28 cellular contexts compared by ENCODE assay signal in the genomic region with DNA sequence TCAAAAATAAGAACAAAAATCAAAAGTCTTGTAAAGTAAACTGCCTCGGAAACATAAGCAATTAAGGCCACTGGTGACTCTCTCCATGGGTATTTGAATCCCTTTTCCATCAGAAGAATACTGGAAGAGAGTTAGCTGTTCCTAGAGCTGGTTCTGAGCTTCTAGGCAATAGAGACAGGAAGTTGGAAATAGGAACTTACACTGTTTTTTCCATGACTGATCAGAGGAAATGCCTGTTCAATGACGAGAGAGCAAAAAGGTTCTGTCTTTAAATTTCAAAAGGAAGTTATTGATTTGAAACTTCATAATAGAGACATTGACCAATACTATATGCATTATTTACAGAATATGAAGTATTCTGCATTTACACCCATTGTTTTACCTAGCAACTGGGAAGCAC.
"Had no signal": no experiment of that assay in that cellular context is flagged by ENCODE, and none has a peak within 500 bp of the region (broad histone marks: within the 10 kb centered on the region; RNA-seq: fewer than 3 reads in every experiment).

No MANE protein-coding gene starts in this region.

- DNase-seq: activated CD4-positive, alpha-beta memory T cell treated with anti-CD3 and anti-CD28 coated beads for 36 hours; activated CD4-positive, alpha-beta T cell treated with anti-CD3 and anti-CD28 coated beads for 36 hours; activated CD4-positive, alpha-beta T cell treated with anti-CD3 and anti-CD28 coated beads, Interleukin-2, amount 10 ng/mL, durations not matched to agents 24 days and 14 days; activated CD4-positive, CD25-positive, alpha-beta regulatory T cell; activated CD4-positive, CD25-positive, alpha-beta regulatory T cell treated with anti-CD3 and anti-CD28 coated beads, Interleukin-2, amount 50 U/mL, for 72 hours; activated CD8-positive, alpha-beta memory T cell treated with anti-CD3 and anti-CD28 coated beads, Interleukin-2, amount 10 ng/mL, durations not matched to agents 7 days and 5 days; activated CD8-positive, alpha-beta memory T cell treated with anti-CD3 and anti-CD28 coated beads, Interleukin-2, amount 50 U/mL, for 4 hours; activated CD8-positive, alpha-beta T cell treated with anti-CD3 and anti-CD28 coated beads, Interleukin-2, amount 10 ng/mL, durations not matched to agents 7 days and 5 days; activated effector memory CD4-positive, alpha-beta T cell treated with anti-CD3 and anti-CD28 coated beads, Interleukin-2, amount 50 U/mL, for 16 hours; activated naive CD4-positive, alpha-beta T cell treated with anti-CD3 and anti-CD28 coated beads for 36 hours; activated naive CD8-positive, alpha-beta T cell treated with anti-CD3 and anti-CD28 coated beads for 36 hours; activated naive CD8-positive, alpha-beta T cell treated with anti-CD3 and anti-CD28 coated beads, Interleukin-2, amount 50 U/mL, for 24 hours; activated T-cell treated with anti-CD3 and anti-CD28 coated beads, Interleukin-2, amount 50 U/mL, for 1 hour; activated T-cell treated with anti-CD3 and anti-CD28 coated beads, Interleukin-2, amount 50 U/mL, for 48 hours; adrenal gland; amygdala; aorta; body of pancreas; caudate nucleus; dorsolateral prefrontal cortex; effector memory CD8-positive, alpha-beta T cell; foreskin melanocyte; head of caudate nucleus; T-helper 1 cell; T-helper 17 cell; T1000 had no signal

- ATAC-seq: activated CD4-positive, alpha-beta T cell treated with anti-CD3 and anti-CD28 coated beads for 36 hours; activated CD8-positive, alpha-beta memory T cell treated with anti-CD3 and anti-CD28 coated beads, Interleukin-2, amount 10 ng/mL, durations not matched to agents 7 days and 5 days; activated CD8-positive, alpha-beta T cell treated with anti-CD3 and anti-CD28 coated beads, Interleukin-2, amount 10 ng/mL, durations not matched to agents 7 days and 5 days; activated naive CD8-positive, alpha-beta T cell treated with anti-CD3 and anti-CD28 coated beads, Interleukin-2, amount 50 U/mL, for 24 hours; body of pancreas; effector memory CD8-positive, alpha-beta T cell; gastroesophageal sphincter; T-helper 17 cell had no signal

- H3K36me3 ChIP-seq: adrenal gland, esophagus muscularis mucosa, gastroesophageal sphincter had no signal

- H3K4me1 ChIP-seq: adrenal gland, body of pancreas, gastroesophageal sphincter had no signal

- H3K9me3 ChIP-seq: adrenal gland, body of pancreas, esophagus muscularis mucosa, gastroesophageal sphincter had no signal

- H3K4me3 ChIP-seq: adrenal gland, body of pancreas, dorsolateral prefrontal cortex, esophagus muscularis mucosa, gastroesophageal sphincter had no signal

- H3K27ac ChIP-seq: adrenal gland, body of pancreas, dorsolateral prefrontal cortex, esophagus muscularis mucosa, gastroesophageal sphincter had no signal

- H3K27me3 ChIP-seq: body of pancreas, esophagus muscularis mucosa, gastroesophageal sphincter had no signal
